ENCODE assay signal across 2 cellular contexts in genomic region chr17:28718317-28718672, GRCh38.
TF ChIP-seq lines count a peak whose summit lies in the region.

No MANE protein-coding gene starts in this region.

TF ChIP-seq in GM23338, 12 proteins besides CTCF, POLR2A, EP300 and RAD21:
- TF ChIP-seq ETS1 (IDR thresholded peaks at IDR 0.05): peak; percentile 63; the same call in 1 of the 2 replicates
- no peak for TF ChIP-seq ZNF331 (CRISPR knock-in tag; IDR thresholded peaks at IDR 0.05; ENCODE audit: low read depth)
- peak; percentile 8; the same call in 1 of the 2 replicates for TF ChIP-seq NANOG (IDR thresholded peaks at IDR 0.05; ENCODE audit: borderline replicate concordance)
- TF ChIP-seq EZH2 (IDR thresholded peaks at IDR 0.05; ENCODE audit: low read depth, unreplicated experiment): no peak
- peak; percentile 51 for TF ChIP-seq POLR2AphosphoS5 (IDR thresholded peaks at IDR 0.05; ENCODE audit: low read depth)
TF ChIP-seq in GM23338: peak in this region for 3.

TF ChIP-seq in SK-N-SH, 30 proteins besides CTCF, POLR2A, EP300 and RAD21:
- TF ChIP-seq GABPA (IDR thresholded peaks at IDR 0.05; ENCODE audit: low read depth): no peak
- TF ChIP-seq RFX5 (IDR thresholded peaks at IDR 0.05; ENCODE audit: low read length): no peak
- no peak for TF ChIP-seq SIN3A (IDR thresholded peaks at IDR 0.05; ENCODE audit: borderline replicate concordance, low read depth, low read length)
- no peak for TF ChIP-seq IRF3 (IDR thresholded peaks at IDR 0.05; ENCODE audit: low read depth, low read length)
- TF ChIP-seq NFIC (IDR thresholded peaks at IDR 0.05; ENCODE audit: borderline replicate concordance): no peak
- no peak for TF ChIP-seq FOXJ3 (CRISPR knock-in tag; IDR thresholded peaks at IDR 0.05)
- no peak for TF ChIP-seq FOXM1 (IDR thresholded peaks at IDR 0.05; ENCODE audit: low read depth)
- no peak for TF ChIP-seq NRF1 (IDR thresholded peaks at IDR 0.05; ENCODE audit: low read depth, low read length)
- no peak for TF ChIP-seq MAX (IDR thresholded peaks at IDR 0.05; ENCODE audit: low read depth)
- no peak for TF ChIP-seq TCF12 (IDR thresholded peaks at IDR 0.05)
- TF ChIP-seq FOSL2 (IDR thresholded peaks at IDR 0.05; ENCODE audit: borderline replicate concordance, low read depth): no peak
- no peak for TF ChIP-seq TEAD4 (IDR thresholded peaks at IDR 0.05; ENCODE audit: borderline replicate concordance, insufficient read depth)
- TF ChIP-seq ELF1 (IDR thresholded peaks at IDR 0.05): no peak
